Comparison of ENCODE assay signal across 22 cellular contexts in the genomic region with DNA sequence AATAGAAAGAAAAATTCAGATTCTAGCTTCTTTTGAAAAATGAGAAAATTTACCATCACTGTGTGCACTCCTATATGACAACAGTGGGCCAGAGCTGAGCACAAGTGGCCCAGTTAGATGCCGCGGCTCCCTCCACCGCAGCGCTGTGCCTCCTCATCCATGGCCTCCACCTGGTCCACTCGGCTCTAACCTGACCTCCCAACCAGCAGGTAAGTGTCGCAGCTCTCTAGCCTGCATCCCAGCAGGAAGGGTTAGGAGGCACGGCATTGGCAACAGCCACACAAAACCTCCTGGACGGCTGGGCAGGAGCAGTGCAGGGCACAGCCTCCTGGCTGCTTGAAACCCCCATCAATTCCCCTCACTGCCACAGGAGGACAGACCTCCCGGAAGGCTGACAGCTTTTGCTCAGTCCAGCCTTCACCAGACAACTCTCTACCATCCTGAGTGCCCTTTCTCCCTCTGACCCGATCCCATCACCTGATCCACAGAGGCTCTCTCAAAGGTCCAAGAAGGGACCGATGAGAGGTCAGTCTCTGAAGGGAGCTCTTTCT.
DNase-seq lines count a peak whose midpoint lies in the region; ATAC-seq and TF ChIP-seq lines count a peak whose summit lies in the region.
"Had no signal": no experiment of that assay in that cellular context is flagged by ENCODE, and none has a peak within 500 bp of the region (broad histone marks: within the 10 kb centered on the region; RNA-seq: fewer than 3 reads in every experiment).

No MANE protein-coding gene starts in this region.

- H3K27ac ChIP-seq in heart left ventricle (peak overlapping the region in 7 of 12 donors; percentile 30 to 86 (median 50)), colonic mucosa (peak overlapping the region; percentile 48), mesendoderm (ENCODE audit: low read depth, low read length) (no peak overlapping the region), tibial artery (peak overlapping the region; percentile 38 to 66), aorta (ENCODE audit: low read depth in 1 of 2, low read length in 2 of 2) (no peak overlapping the region)
- H3K27ac ChIP-seq: VCaP had no signal

- H3K9ac ChIP-seq in colonic mucosa (ENCODE audit: low read depth in 2 of 2, low read length in 2 of 2), result no peak overlapping the region
- H3K9ac ChIP-seq in mesendoderm (ENCODE audit: low read length), result no peak overlapping the region
- H3K9ac ChIP-seq: SK-N-SH had no signal

- no peaks in the 10 kb centered on the region for H3K36me3 ChIP-seq in heart left ventricle
- no peaks in the 10 kb centered on the region for H3K36me3 ChIP-seq in colonic mucosa
- H3K36me3 ChIP-seq in mesendoderm (ENCODE audit: control insufficient read depth, insufficient read depth, low read length), result no peaks in the 10 kb centered on the region
- no peaks in the 10 kb centered on the region for H3K36me3 ChIP-seq in tibial artery
- H3K36me3 ChIP-seq in aorta (ENCODE audit: control insufficient read depth in 1 of 2, insufficient read depth in 2 of 2, low read length in 1 of 2), result no peaks in the 10 kb centered on the region
- H3K36me3 ChIP-seq: BE2C, MG63, upper lobe of left lung had no signal

- peak overlapping the region; percentile 82 for H3K23ac ChIP-seq in mesendoderm (ENCODE audit: low read length)

- H4K8ac ChIP-seq in mesendoderm (ENCODE audit: low read depth, low read length), result no peak overlapping the region

- H3K79me1 ChIP-seq in mesendoderm (ENCODE audit: low read length), result peaks cover 6% of the 10 kb centered on the region

- H3K4me2 ChIP-seq in mesendoderm (ENCODE audit: low read length), result no peak overlapping the region
- H3K4me2 ChIP-seq: SK-N-SH had no signal

- H3K4me3 ChIP-seq in heart left ventricle (no peak overlapping the region), colonic mucosa (no peak overlapping the region), mesendoderm (ENCODE audit: low read length) (no peak overlapping the region), tibial artery (no peak overlapping the region), aorta (ENCODE audit: low read length in 2 of 2) (no peak overlapping the region)
- H3K4me3 ChIP-seq: MG63, upper lobe of left lung had no signal

- 81 to 95% (median 88%) methylated on average over 11 of the region's 11 CpGs for WGBS in heart left ventricle, 4 donors
- WGBS in mesendoderm (ENCODE audit: extremely low coverage, insufficient coverage, low lambda C conversion rate), result no CpG with 5 or more reads among the region's 11 CpGs
- 89 to 94% methylated on average over 11 of the region's 11 CpGs for WGBS in aorta, 2 donors

- H3K4me1 ChIP-seq in heart left ventricle, result peaks cover 7 to 83% (median 58%) of the 10 kb centered on the region in 12 donors
- no peaks in the 10 kb centered on the region for H3K4me1 ChIP-seq in colonic mucosa
- no peaks in the 10 kb centered on the region for H3K4me1 ChIP-seq in mesendoderm (ENCODE audit: control insufficient read depth, low read depth, low read length)
- H3K4me1 ChIP-seq in tibial artery, result peaks cover 0 to 64% (median 34%) of the 10 kb centered on the region in 4 donors
- H3K4me1 ChIP-seq in aorta (ENCODE audit: control insufficient read depth in 1 of 2, insufficient read depth in 2 of 2, low read length in 2 of 2), result peaks cover 3 to 8% of the 10 kb centered on the region in 2 donors
- H3K4me1 ChIP-seq: BE2C had no signal

- H4K5ac ChIP-seq in mesendoderm (ENCODE audit: low read length), result no peak overlapping the region

- no peak for TF ChIP-seq POLR2A in heart left ventricle (IDR thresholded peaks at IDR 0.05)

- H2BK120ac ChIP-seq in mesendoderm (ENCODE audit: low read depth, low read length), result no peak overlapping the region

- no peak overlapping the region for H3K4ac ChIP-seq in mesendoderm (ENCODE audit: low read depth, low read length)

- H3K18ac ChIP-seq in mesendoderm (ENCODE audit: low read length), result no peak overlapping the region

- ATAC-seq in heart left ventricle (no peak), Right ventricle myocardium inferior (no peak), aorta (ENCODE audit: low FRiP score) (no peak)

- TF ChIP-seq CTCF in heart left ventricle (IDR thresholded peaks at IDR 0.05) (no peak), colonic mucosa (IDR thresholded peaks at IDR 0.05) (no peak), tibial artery (IDR thresholded peaks at IDR 0.05) (no peak)

- intact Hi-C loops in heart left ventricle (cut with DNase I) (loop anchor here in 1 of 10 donors (5.0 kb wide), 1 partner anchor 41 kb away; no protein-coding TSS in a partner anchor), Right ventricle myocardium inferior (cut with DNase I) (loop anchor here (10.0 kb wide), 1 partner anchor 46 kb away; no protein-coding TSS in a partner anchor), colonic mucosa (cut with DNase I) (no loop called here), tibial artery (cut with DNase I; ENCODE audit: low total_unique reads) (no loop called here), aorta (cut with DNase I) (no loop called here)

- no peak overlapping the region for H2AK5ac ChIP-seq in mesendoderm (ENCODE audit: low read length)

- H2BK5ac ChIP-seq in mesendoderm (ENCODE audit: low read length), result no peak overlapping the region

- H3K9me3 ChIP-seq in heart left ventricle (peaks cover 0 to 6% (median 0%) of the 10 kb centered on the region in 12 donors), colonic mucosa (no peaks in the 10 kb centered on the region), tibial artery (no peaks in the 10 kb centered on the region), aorta (ENCODE audit: control insufficient read depth, low read length) (no peaks in the 10 kb centered on the region)
- H3K9me3 ChIP-seq: BE2C, MG63, SK-N-SH, upper lobe of left lung had no signal

- H2BK15ac ChIP-seq in mesendoderm (replicated peaks; ENCODE audit: low read depth), result no peak overlapping the region

- no peak for DNase-seq in heart left ventricle
- no peak for DNase-seq in Right ventricle myocardium inferior (ENCODE audit: missing footprints)
- DNase-seq in colonic mucosa, result no peak
- no peak for DNase-seq in mesendoderm
- no peak for DNase-seq in tibial artery
- no peak for DNase-seq in aorta
- DNase-seq in GM03348 (ENCODE audit: low spot score), result no peak
- DNase-seq in stimulated activated CD4-positive, alpha-beta T cell treated with anti-CD3 and anti-CD28 coated beads, Interleukin-15, amount 100 ng/mL, for 24 hours, result no peak
- DNase-seq: activated CD8-positive, alpha-beta memory T cell treated with anti-CD3 and anti-CD28 coated beads, Interleukin-2, amount 50 U/mL, for 48 hours; activated effector memory CD4-positive, alpha-beta T cell treated with Interleukin-2 at 50 U/mL for 16 hours; BE2C; COR-L47; DMS79 treated with DMSO at 0.1 percent for 48 hours; MG63; NCI-H1436 treated with DMSO at 0.1 percent for 48 hours; NCI-H524; nephron progenitor cell; posterior cingulate gyrus; SK-N-SH; stimulated activated CD4-positive, alpha-beta T cell treated with anti-CD3 and anti-CD28 coated beads, Interleukin-2, amount 100 ng/mL, for 48 hours had no signal

- H3K79me2 ChIP-seq in mesendoderm (ENCODE audit: control insufficient read depth, insufficient read depth, low read length), result no peaks in the 10 kb centered on the region

- H3K27me3 ChIP-seq in heart left ventricle (no peaks in the 10 kb centered on the region), colonic mucosa (no peaks in the 10 kb centered on the region), mesendoderm (ENCODE audit: insufficient read depth, low read length, poor library complexity) (no peaks in the 10 kb centered on the region), tibial artery (no peaks in the 10 kb centered on the region), aorta (ENCODE audit: control insufficient read depth in 1 of 2, insufficient read depth in 2 of 2, low read length in 1 of 2) (no peaks in the 10 kb centered on the region)
- H3K27me3 ChIP-seq: BE2C, MG63, upper lobe of left lung had no signal

- H3K56ac ChIP-seq in mesendoderm (ENCODE audit: low read length), result peak overlapping the region; percentile 12

Comparison
In these comparisons a context has a peak if more than half of its experiments do, and no peak if none do; other contexts are left out.
1. H3K27ac ChIP-seq: peak in heart left ventricle (7 of 12), colonic mucosa (single experiment) and tibial artery (2 of 2); none in mesendoderm (single experiment) and aorta (0 of 2).